In genomic region chr14:68363401-68363800, GRCh38 we compare ENCODE assay signal across 12 cellular contexts.
DNase-seq lines count a peak whose midpoint lies in the region; ATAC-seq, FAIRE-seq and TF ChIP-seq lines count a peak whose summit lies in the region.
"Had no signal": no experiment of that assay in that cellular context is flagged by ENCODE, and none has a peak within 500 bp of the region (broad histone marks: within the 10 kb centered on the region; RNA-seq: fewer than 3 reads in every experiment).

No MANE protein-coding gene starts in this region.

- POLR2A ChIA-PET in GM12878 (lab: Charles Lee): interaction anchor here (0.7 to 2.3 kb wide), 4 partner anchors 14 to 76 kb away, joined by 3 to 9 read pairs (median 4); no protein-coding TSS in a partner anchor

- 51% methylated on average over 9 of the region's 10 CpGs for WGBS in GM12878 (ENCODE audit: insufficient coverage, insufficient replicate concordance, low lambda C conversion rate, missing lambda C conversion rate)

- in situ Hi-C loops in GM12878 (cut with MboI): no loop called here

- TF ChIP-seq RAD21 in GM12878 (IDR thresholded peaks at IDR 0.05; ENCODE audit: insufficient read depth, low read depth, low read length): no peak

- H3K4me1 ChIP-seq in GM12878 (ENCODE audit: control insufficient read depth, insufficient read depth, low read length) (peaks cover 46% of the 10 kb centered on the region), left lung (peaks cover 7 to 68% of the 10 kb centered on the region in 2 donors)

- no peak overlapping the region for H3K27ac ChIP-seq in GM12878 (ENCODE audit: control insufficient read depth, insufficient read depth)
- peak overlapping the region; percentile 74 for H3K27ac ChIP-seq in left lung
- H3K27ac ChIP-seq in temporal lobe (ENCODE audit: low read depth, low read length): peak overlapping the region; percentile 83

- TF ChIP-seq EP300 in GM12878 (IDR thresholded peaks at IDR 0.05; ENCODE audit: borderline replicate concordance in 1 of 2, control insufficient read depth in 1 of 2, low read depth in 2 of 2, low read length in 2 of 2): no peak

- RAD21 ChIA-PET in GM12878 (lab: Charles Lee; ENCODE audit: unreplicated experiment): interaction anchor here (0.6 to 6.8 kb wide), 12 partner anchors 12 to 116 kb away, joined by 3 to 46 read pairs (median 6); no protein-coding TSS in a partner anchor

- no peaks in the 10 kb centered on the region; the same call in 2 of the 3 replicates for H3K9me3 ChIP-seq in GM12878 (replicated peaks; ENCODE audit: control insufficient read depth, insufficient read depth, low read length)
- no peaks in the 10 kb centered on the region for H3K9me3 ChIP-seq in left lung
- H3K9me3 ChIP-seq: gastroesophageal sphincter, pancreas had no signal

- peak overlapping the region; percentile 21; the same call in 1 of the 2 replicates for H3K4me2 ChIP-seq in GM12878 (ENCODE audit: control insufficient read depth, insufficient read depth)

- H3K4me3 Mint-ChIP-seq in IgD-negative memory B cell: peak overlapping the region in 2 of 4 donors; percentile 31 to 82
- H3K4me3 Mint-ChIP-seq: activated CD8-positive, alpha-beta T cell treated with anti-CD3 and anti-CD28 coated beads for 36 hours had no signal

- H3K4me1 Mint-ChIP-seq in IgD-negative memory B cell: peaks cover 57 to 64% (median 63%) of the 10 kb centered on the region in 3 donors

- no peak for DNase-seq in GM12878 (ENCODE audit: low read depth, low spot score)
- DNase-seq in left lung: no peak
- DNase-seq in NCI-H345 (lab: John Stamatoyannopoulos, UW): no peak
- DNase-seq in SKM-1 (lab: John Stamatoyannopoulos, UW; ENCODE audit: unreplicated experiment): no peak
- no peak for DNase-seq in GOT3 (lab: John Stamatoyannopoulos, UW)
- DNase-seq: activated CD8-positive, alpha-beta T cell treated with anti-CD3 and anti-CD28 coated beads for 36 hours; SHP77 treated with DMSO at 0.1 percent for 48 hours had no signal

- FAIRE-seq in GM12878 (lab: Jason Lieb, UNC): no peak
- FAIRE-seq: bronchial epithelial cell, pancreas had no signal

- BruUV-seq in GM12878 (replicated peaks; lab: Mats Ljungman, UMichigan): no TSS peak

- peak in 1 of 3 experiments; percentile 24; a peak in 1 of 6 replicates for TF ChIP-seq CTCF in GM12878 (IDR thresholded peaks at IDR 0.05 in 2 of 3, conservative IDR thresholded peaks at IDR 0.05 in 1 of 3; ENCODE audit: control insufficient read depth in 2 of 3, extremely low read depth in 1 of 3, insufficient read depth in 1 of 3, low read depth in 3 of 3, low read length in 3 of 3)
- no peak for TF ChIP-seq CTCF in left lung (IDR thresholded peaks at IDR 0.05)

- peaks cover 2% of the 10 kb centered on the region for H3K36me3 Mint-ChIP-seq in IgD-negative memory B cell

- CTCF ChIA-PET in GM12878 (lab: Yijun Ruan, JAX): interaction anchor here (0.8 to 2.2 kb wide), 6 partner anchors 76 to 154 kb away, joined by 3 to 12 read pairs (median 5); no protein-coding TSS in a partner anchor

- H3K27ac Mint-ChIP-seq in IgD-negative memory B cell: peak overlapping the region in 2 of 3 donors; percentile 62 to 73
- H3K27ac Mint-ChIP-seq: activated CD8-positive, alpha-beta T cell treated with anti-CD3 and anti-CD28 coated beads for 36 hours had no signal

- no peaks in the 10 kb centered on the region for H3K36me3 ChIP-seq in GM12878 (ENCODE audit: control insufficient read depth in 2 of 2, insufficient read depth in 2 of 2, low read length in 1 of 2)
- H3K36me3 ChIP-seq in left lung: no peaks in the 10 kb centered on the region
- H3K36me3 ChIP-seq: gastroesophageal sphincter, pancreas had no signal

- ATAC-seq in GM12878: peak; percentile 39
- ATAC-seq in left lung: no peak
- ATAC-seq: activated CD8-positive, alpha-beta T cell treated with anti-CD3 and anti-CD28 coated beads for 36 hours; gastroesophageal sphincter had no signal

- no peak overlapping the region for H3K9ac ChIP-seq in GM12878 (ENCODE audit: control insufficient read depth, insufficient read depth, low read length)

- intact Hi-C loops in GM12878 (cut with micrococcal nuclease; ENCODE audit: unreplicated experiment): no loop called here
- intact Hi-C loops in left lung (cut with DNase I): no loop called here

- H3K79me2 ChIP-seq in GM12878 (ENCODE audit: control insufficient read depth, insufficient read depth, low read length): no peaks in the 10 kb centered on the region

- no peaks in the 10 kb centered on the region for H4K20me1 ChIP-seq in GM12878 (ENCODE audit: control insufficient read depth, insufficient read depth)

- H3K27me3 Mint-ChIP-seq in IgD-negative memory B cell: peaks cover 3% of the 10 kb centered on the region
- H3K27me3 Mint-ChIP-seq: activated CD8-positive, alpha-beta T cell treated with anti-CD3 and anti-CD28 coated beads for 36 hours had no signal

- no peaks in the 10 kb centered on the region for H3K27me3 ChIP-seq in GM12878 (replicated peaks in 1 of 2; ENCODE audit: control insufficient read depth in 2 of 2, insufficient read depth in 2 of 2, low read length in 1 of 2)
- H3K27me3 ChIP-seq in left lung: no peaks in the 10 kb centered on the region
- H3K27me3 ChIP-seq: gastroesophageal sphincter, pancreas had no signal

- no peak for TF ChIP-seq POLR2A in GM12878 (IDR thresholded peaks at IDR 0.05; ENCODE audit: low read depth, low read length)

- H2AFZ ChIP-seq in GM12878 (ENCODE audit: control insufficient read depth, low read depth, low read length): 0 out of 2 replicates have a peak overlapping the region, but pooled peaks have one; percentile 5

- SMC1A ChIA-PET in GM12878 (lab: Charles Lee; ENCODE audit: uncharacterized antibody, unreplicated experiment): interaction anchor here (1.1 to 11.9 kb wide), 11 partner anchors 12 to 428 kb away, joined by 4 to 114 read pairs (median 8); no protein-coding TSS in a partner anchor

- H3K9me3 Mint-ChIP-seq in IgD-negative memory B cell: peaks cover 0 to 3% (median 0%) of the 10 kb centered on the region in 3 donors
- H3K9me3 Mint-ChIP-seq: activated CD8-positive, alpha-beta T cell treated with anti-CD3 and anti-CD28 coated beads for 36 hours had no signal

- H3K4me3 ChIP-seq in GM12878 (no peak overlapping the region), left lung (no peak overlapping the region)
- H3K4me3 ChIP-seq: gastroesophageal sphincter, pancreas had no signal

TF ChIP-seq in GM12878, 131 proteins besides CTCF, POLR2A, EP300 and RAD21 (continues in another document):
- TF ChIP-seq MXI1 (IDR thresholded peaks at IDR 0.05; ENCODE audit: low read depth, low read length): no peak
- no peak for TF ChIP-seq BCL3 (IDR thresholded peaks at IDR 0.05; ENCODE audit: borderline replicate concordance, insufficient read depth, low read depth, low read length, poor library complexity, severe bottlenecking)
- no peak for TF ChIP-seq HDGF (IDR thresholded peaks at IDR 0.05)
- TF ChIP-seq FOXK2 (IDR thresholded peaks at IDR 0.05): no peak
- TF ChIP-seq PAX8 (IDR thresholded peaks at IDR 0.05): no peak
- TF ChIP-seq SPI1 (IDR thresholded peaks at IDR 0.05; ENCODE audit: borderline replicate concordance, insufficient read depth, low read depth, low read length): no peak
- 0 out of 2 replicates have a peak, but pooled peaks have one; percentile 12 for TF ChIP-seq IKZF1 (conservative IDR thresholded peaks at IDR 0.05)
- no peak for TF ChIP-seq BRCA1 (IDR thresholded peaks at IDR 0.05; ENCODE audit: low read depth, low read length)
- no peak for TF ChIP-seq CHD1 (IDR thresholded peaks at IDR 0.05; ENCODE audit: low read depth, low read length)
- no peak for TF ChIP-seq USF2 (IDR thresholded peaks at IDR 0.05; ENCODE audit: borderline replicate concordance, low read depth, low read length)
- no peak for TF ChIP-seq RB1 (IDR thresholded peaks at IDR 0.05; ENCODE audit: borderline replicate concordance)
- no peak for TF ChIP-seq RELB (IDR thresholded peaks at IDR 0.05; ENCODE audit: low read depth)
- TF ChIP-seq SMC3 (IDR thresholded peaks at IDR 0.05; ENCODE audit: borderline replicate concordance, low read length): peak; percentile 11; the same call in 1 of the 2 replicates
- no peak for TF ChIP-seq ETV6 (conservative IDR thresholded peaks at IDR 0.05 in 1 of 2, IDR thresholded peaks at IDR 0.05 in 1 of 2; ENCODE audit: borderline replicate concordance in 1 of 2, low read depth in 1 of 2)
- TF ChIP-seq BHLHE40 (IDR thresholded peaks at IDR 0.05; ENCODE audit: borderline replicate concordance in 1 of 2, low read depth in 2 of 2, low read length in 1 of 2): no peak
